Comparison of ENCODE assay signal across 8 cellular contexts in genomic region chr18:22223263-22223960, GRCh38. TPM values are rescaled to one million over a fixed set of nuclear protein-coding genes. Genes with fewer than 3 reads are reported as not detected.
DNase-seq lines count a peak whose midpoint lies in the region; ATAC-seq lines count a peak whose summit lies in the region.

No MANE protein-coding gene starts in this region.

- no peaks in the 10 kb centered on the region for H3K36me3 ChIP-seq in aorta (ENCODE audit: control insufficient read depth in 1 of 2, insufficient read depth in 2 of 2, low read length in 1 of 2)

- H3K27ac ChIP-seq in aorta (ENCODE audit: low read depth in 1 of 2, low read length in 2 of 2) = no peak overlapping the region

- no peaks in the 10 kb centered on the region for H3K4me1 ChIP-seq in aorta (ENCODE audit: control insufficient read depth in 1 of 2, insufficient read depth in 2 of 2, low read length in 2 of 2)

- peak; percentile 88 for ATAC-seq in left colon
- peak; percentile 77 for ATAC-seq in aorta (ENCODE audit: low FRiP score)
- no peak for ATAC-seq in HG03457 (IDR thresholded peaks at IDR 0.05; ENCODE audit: unreplicated experiment)

- no peaks in the 10 kb centered on the region for H3K9me3 ChIP-seq in aorta (ENCODE audit: control insufficient read depth, low read length)

- DNase-seq in stimulated activated CD4-positive, alpha-beta T cell treated with anti-CD3 and anti-CD28 coated beads, Interleukin-15, amount 100 ng/mL, for 24 hours = peak; percentile 2
- no peak for DNase-seq in stimulated activated CD4-positive, alpha-beta T cell treated with anti-CD3 and anti-CD28 coated beads, Interleukin-2, amount 100 ng/mL, for 24 hours
- peak; percentile 70 for DNase-seq in amniotic stem cell (lab: John Stamatoyannopoulos, UW)
- peak; percentile 79 to 92 for DNase-seq in left colon
- peak; percentile 89 to 97 for DNase-seq in aorta
- no peak for DNase-seq in NCI-H748 treated with DMSO at 0.1 percent for 48 hours (lab: John Stamatoyannopoulos, UW)
- no peak for DNase-seq in central memory CD4-positive, alpha-beta T cell

- 24 to 32% methylated on average over 13 of the region's 13 CpGs for WGBS in aorta, 2 donors

- H3K4me3 ChIP-seq in aorta (ENCODE audit: low read length in 2 of 2) = no peak overlapping the region

- no peaks in the 10 kb centered on the region for H3K27me3 ChIP-seq in aorta (ENCODE audit: control insufficient read depth in 1 of 2, insufficient read depth in 2 of 2, low read length in 1 of 2)

- intact Hi-C loops in left colon (cut with DNase I, micrococcal nuclease) = no loop called here
- intact Hi-C loops in aorta (cut with DNase I) = loop anchor here in 1 of 2 donors (10.0 kb wide), 1 partner anchor 61 kb away; no protein-coding TSS in a partner anchor

RNA-seq across cellular contexts. Expression of gene GATA6, which starts 54.0 kb away (rescaled TPM):
- total RNA-seq in left colon (10 to 100 TPM; 46.1 to 57.8 TPM), aorta (10 to 100 TPM; 28.7 to 41.5 TPM)
- 10 to 100 TPM; 16.0 to 32.8 TPM for polyA plus RNA-seq in aorta

Comparison
In these comparisons a context has a peak if more than half of its experiments do, and no peak if none do; other contexts are left out.
1. DNase-seq: peak in stimulated activated CD4-positive, alpha-beta T cell treated with anti-CD3 and anti-CD28 coated beads, Interleukin-15, amount 100 ng/mL, for 24 hours (single experiment), amniotic stem cell (single experiment), left colon (2 of 2) and aorta (2 of 2); none in stimulated activated CD4-positive, alpha-beta T cell treated with anti-CD3 and anti-CD28 coated beads, Interleukin-2, amount 100 ng/mL, for 24 hours (0 of 2), NCI-H748 treated with DMSO at 0.1 percent for 48 hours (single experiment) and central memory CD4-positive, alpha-beta T cell (single experiment).